Comparison of ENCODE assay signal across 9 cellular contexts in the genomic region with DNA sequence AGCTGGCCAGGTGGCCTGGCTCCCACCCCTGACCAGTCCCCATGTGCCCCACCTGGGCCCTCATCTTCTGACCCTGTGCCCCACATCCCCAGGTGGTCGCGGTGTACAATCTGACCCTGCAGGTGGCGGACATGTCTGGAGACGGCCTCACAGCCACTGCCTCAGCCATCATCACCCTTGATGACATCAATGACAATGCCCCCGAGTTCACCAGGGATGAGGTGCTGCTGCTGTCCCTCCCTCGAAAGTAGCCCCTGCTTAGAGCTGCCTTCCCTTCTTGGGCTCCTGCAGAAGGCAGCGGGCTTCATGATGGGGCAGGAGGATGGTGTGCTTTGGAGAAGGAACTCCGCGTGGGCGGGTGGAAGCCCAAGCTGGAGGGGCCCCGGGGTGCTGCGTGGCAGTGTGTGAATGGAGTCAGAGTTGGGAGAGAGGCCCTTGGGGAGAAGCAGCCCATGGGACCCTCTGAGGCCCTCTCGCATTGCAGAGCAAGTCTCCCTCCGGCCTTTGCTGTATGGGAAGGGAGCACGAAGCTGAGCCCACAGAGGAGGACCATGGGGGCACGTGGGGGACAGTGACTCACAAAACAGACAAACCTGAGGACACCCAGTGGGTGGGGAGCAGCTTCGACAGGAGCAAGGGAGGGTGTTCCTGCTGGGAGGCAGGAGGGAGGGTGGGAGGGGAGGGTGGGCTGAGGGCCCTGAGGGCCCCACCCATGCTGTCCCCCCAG.
DNase-seq lines count a peak whose midpoint lies in the region; ATAC-seq and TF ChIP-seq lines count a peak whose summit lies in the region.
"Had no signal": no experiment of that assay in that cellular context is flagged by ENCODE, and none has a peak within 500 bp of the region (broad histone marks: within the 10 kb centered on the region; RNA-seq: fewer than 3 reads in every experiment).

No MANE protein-coding gene starts in this region.

- no peak for TF ChIP-seq CTCF in fibroblast of mammary gland (conservative IDR thresholded peaks at IDR 0.05; ENCODE audit: control insufficient read depth, insufficient read depth, low read depth, low read length)

- no peak overlapping the region for H3K4me3 ChIP-seq in fibroblast of mammary gland (ENCODE audit: control insufficient read depth, low read depth, low read length)

- H3K4me3 Mint-ChIP-seq in activated T-cell treated with anti-CD3 and anti-CD28 coated beads, Interleukin-2, amount 50 U/mL, for 24 hours = no peak overlapping the region
- H3K4me3 Mint-ChIP-seq in stimulated activated naive B cell treated with anti-CD40 and anti-IgM and Interleukin-4, amounts not matched to agents 10 μg/mL and 1 μg/mL and 100 μg/mL, for 72 hours = peak overlapping the region in 1 of 2 donors; percentile 53

- DNase-seq in activated T-cell treated with anti-CD3 and anti-CD28 coated beads, Interleukin-2, amount 50 U/mL, for 24 hours = peak; percentile 62
- DNase-seq in activated T-cell treated with anti-CD3 and anti-CD28 coated beads for 4 hours (no peak), SW480 (ENCODE audit: low spot score) (peak; percentile 77), fibroblast of mammary gland (ENCODE audit: low read depth) (peak; percentile 25), NCI-H345 (lab: John Stamatoyannopoulos, UW) (no peak), posterior cingulate gyrus (no peak)
- peak; percentile 40 for DNase-seq in stimulated activated naive B cell treated with anti-CD40 and anti-IgM and Interleukin-4, amounts not matched to agents 10 μg/mL and 1 μg/mL and 100 μg/mL, for 72 hours
- DNase-seq: DMS79 treated with DMSO at 0.1 percent for 48 hours had no signal

- intact Hi-C loops in posterior cingulate gyrus (cut with DNase I) = no loop called here

- H3K27me3 Mint-ChIP-seq in activated T-cell treated with anti-CD3 and anti-CD28 coated beads, Interleukin-2, amount 50 U/mL, for 24 hours = no peaks in the 10 kb centered on the region
- H3K27me3 Mint-ChIP-seq in stimulated activated naive B cell treated with anti-CD40 and anti-IgM and Interleukin-4, amounts not matched to agents 10 μg/mL and 1 μg/mL and 100 μg/mL, for 72 hours = peaks cover 0 to 5% of the 10 kb centered on the region in 2 donors

- H3K4me1 Mint-ChIP-seq in activated T-cell treated with anti-CD3 and anti-CD28 coated beads, Interleukin-2, amount 50 U/mL, for 24 hours (ENCODE audit: low read depth) = peaks cover 4% of the 10 kb centered on the region
- peaks cover 0 to 3% of the 10 kb centered on the region in 2 donors for H3K4me1 Mint-ChIP-seq in stimulated activated naive B cell treated with anti-CD40 and anti-IgM and Interleukin-4, amounts not matched to agents 10 μg/mL and 1 μg/mL and 100 μg/mL, for 72 hours

- H3K9me3 Mint-ChIP-seq in activated T-cell treated with anti-CD3 and anti-CD28 coated beads, Interleukin-2, amount 50 U/mL, for 24 hours = no peaks in the 10 kb centered on the region
- no peaks in the 10 kb centered on the region for H3K9me3 Mint-ChIP-seq in stimulated activated naive B cell treated with anti-CD40 and anti-IgM and Interleukin-4, amounts not matched to agents 10 μg/mL and 1 μg/mL and 100 μg/mL, for 72 hours

- peak overlapping the region; percentile 26 for H3K27ac Mint-ChIP-seq in activated T-cell treated with anti-CD3 and anti-CD28 coated beads, Interleukin-2, amount 50 U/mL, for 24 hours
- peak overlapping the region; percentile 79 for H3K27ac Mint-ChIP-seq in stimulated activated naive B cell treated with anti-CD40 and anti-IgM and Interleukin-4, amounts not matched to agents 10 μg/mL and 1 μg/mL and 100 μg/mL, for 72 hours

- H3K36me3 Mint-ChIP-seq in activated T-cell treated with anti-CD3 and anti-CD28 coated beads, Interleukin-2, amount 50 U/mL, for 24 hours (ENCODE audit: low read depth) = no peaks in the 10 kb centered on the region
- H3K36me3 Mint-ChIP-seq in stimulated activated naive B cell treated with anti-CD40 and anti-IgM and Interleukin-4, amounts not matched to agents 10 μg/mL and 1 μg/mL and 100 μg/mL, for 72 hours = peaks cover 0 to 4% of the 10 kb centered on the region in 2 donors

- ATAC-seq in stimulated activated naive B cell treated with anti-CD40 and anti-IgM and Interleukin-4, amounts not matched to agents 10 μg/mL and 1 μg/mL and 100 μg/mL, for 72 hours (replicated peaks) = peak; percentile 74
- no peak for ATAC-seq in HG02840 (IDR thresholded peaks at IDR 0.05; ENCODE audit: low FRiP score, unreplicated experiment)

Comparison
In these comparisons a context has a peak if more than half of its experiments do, and no peak if none do; other contexts are left out.
1. DNase-seq: peak in activated T-cell treated with anti-CD3 and anti-CD28 coated beads, Interleukin-2, amount 50 U/mL, for 24 hours (single experiment), SW480 (single experiment), fibroblast of mammary gland (single experiment) and stimulated activated naive B cell treated with anti-CD40 and anti-IgM and Interleukin-4, amounts not matched to agents 10 μg/mL and 1 μg/mL and 100 μg/mL, for 72 hours (single experiment); none in activated T-cell treated with anti-CD3 and anti-CD28 coated beads for 4 hours (single experiment), NCI-H345 (single experiment) and posterior cingulate gyrus (0 of 10).